Comparison of ENCODE assay signal across 8 cellular contexts in the genomic region with DNA sequence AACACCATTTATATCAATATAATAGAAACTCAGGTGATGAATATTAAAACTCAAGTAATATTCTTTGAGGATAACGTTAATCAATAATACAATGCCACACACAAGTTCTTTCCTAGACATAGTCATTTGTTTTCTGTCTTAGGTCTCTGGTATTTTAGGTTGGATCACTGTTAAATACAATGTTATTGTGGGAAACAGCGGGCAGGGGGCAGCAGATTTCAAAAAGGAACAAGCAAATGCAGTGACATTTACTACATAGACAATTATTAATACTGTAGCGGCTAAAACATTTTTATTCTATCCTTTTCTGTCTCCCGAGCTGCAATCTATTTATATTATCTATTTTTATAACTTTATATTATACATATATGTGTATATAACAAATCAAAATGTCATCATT.
DNase-seq lines count a peak whose midpoint lies in the region; ATAC-seq, FAIRE-seq and TF ChIP-seq lines count a peak whose summit lies in the region.

No MANE protein-coding gene starts in this region.

- DNase-seq in G401 (ENCODE audit: low spot score) (peak; percentile 15), iPS-NIHi11 (ENCODE audit: low spot score) (peak; percentile 42), NCI-H187 treated with DMSO at 0.1 percent for 48 hours (lab: John Stamatoyannopoulos, UW) (no peak), cerebellar nuclear complex (lab: John Stamatoyannopoulos, UW) (no peak), GM19239 (ENCODE audit: insufficient read length, low spot score) (no peak)

- peak; percentile 83 for ATAC-seq in GM21619 (IDR thresholded peaks at IDR 0.05; ENCODE audit: unreplicated experiment)

- H3F3A ChIP-seq in Loucy (ENCODE audit: low read depth), result no peaks in the 10 kb centered on the region

- H3K9me3 ChIP-seq in Loucy (ENCODE audit: insufficient read depth, low read depth, low read length), result no peaks in the 10 kb centered on the region

- H3K9me2 ChIP-seq in Loucy (replicated peaks; ENCODE audit: low read depth, low read length), result no peaks in the 10 kb centered on the region

- no peaks in the 10 kb centered on the region for H3K27me3 ChIP-seq in Loucy (ENCODE audit: insufficient read depth, low read length, poor library complexity, severe bottlenecking)

- peak; percentile 71 for TF ChIP-seq CTCF in Loucy (conservative IDR thresholded peaks at IDR 0.05; ENCODE audit: low read length)
- TF ChIP-seq CTCF in WI38 (IDR thresholded peaks at IDR 0.05; ENCODE audit: low read depth, low read length), result peak; percentile 25; the same call in 1 of the 2 replicates

- H2AFZ ChIP-seq in Loucy (ENCODE audit: low read length), result peak overlapping the region; percentile 61; the same call in 1 of the 2 replicates

- no peaks in the 10 kb centered on the region for H3K36me3 ChIP-seq in Loucy (ENCODE audit: insufficient read depth, low read length)

- H4K20me1 ChIP-seq in Loucy (ENCODE audit: insufficient read depth, low read length, poor library complexity, severe bottlenecking), result no peaks in the 10 kb centered on the region

- H3K79me2 ChIP-seq in Loucy (ENCODE audit: insufficient read depth, low read length), result no peaks in the 10 kb centered on the region

- in situ Hi-C loops in G401 (cut with HindIII; ENCODE audit: low sequenced_read_pairs), result loop anchor here (25.0 kb wide), 1 partner anchor 582 kb away; no protein-coding TSS in a partner anchor

- H3K4me3 ChIP-seq in Loucy (ENCODE audit: low read length, poor library complexity, severe bottlenecking) (no peak overlapping the region), WI38 (ENCODE audit: low read depth, low read length) (no peak overlapping the region)

- no peak for FAIRE-seq in GM19239 (lab: Jason Lieb, UNC)

- no peak overlapping the region for H3K9ac ChIP-seq in Loucy (ENCODE audit: low read depth, low read length, poor library complexity, severe bottlenecking)

- no peak overlapping the region for H3K4me2 ChIP-seq in Loucy (ENCODE audit: low read depth, low read length, poor library complexity, severe bottlenecking)

- H3K4me1 ChIP-seq in Loucy (ENCODE audit: insufficient read depth, low read length, poor library complexity, severe bottlenecking), result no peaks in the 10 kb centered on the region

Comparison
In these comparisons a context has a peak if more than half of its experiments do, and no peak if none do; other contexts are left out.
1. DNase-seq: peak in G401 (single experiment) and iPS-NIHi11 (single experiment); none in NCI-H187 treated with DMSO at 0.1 percent for 48 hours (single experiment), cerebellar nuclear complex (0 of 2) and GM19239 (single experiment).